21 cellular contexts compared by ENCODE assay signal in the genomic region with DNA sequence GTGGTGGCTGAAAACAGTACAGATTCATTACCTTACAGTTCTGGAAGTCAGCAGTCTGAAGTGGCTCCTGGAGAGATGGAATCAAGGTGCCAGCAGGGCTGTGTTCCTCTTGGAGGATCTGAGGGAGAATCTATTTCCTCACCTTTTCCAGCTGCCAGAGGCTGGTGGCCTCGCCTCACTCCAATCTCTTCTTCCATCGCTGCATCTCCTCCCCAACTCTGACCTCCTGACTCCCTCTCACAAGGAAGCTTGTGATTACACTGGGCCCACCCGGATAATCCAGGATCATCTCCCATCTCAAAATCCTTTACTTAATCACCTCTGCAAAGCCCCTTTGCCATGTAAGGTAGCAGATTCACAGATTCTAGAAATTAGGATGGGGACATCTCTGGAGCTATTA. TPM values are rescaled to one million over a fixed set of nuclear protein-coding genes. Genes with fewer than 3 reads are reported as not detected.
DNase-seq lines count a peak whose midpoint lies in the region; ATAC-seq and TF ChIP-seq lines count a peak whose summit lies in the region.
"Had no signal": no experiment of that assay in that cellular context is flagged by ENCODE, and none has a peak within 500 bp of the region (broad histone marks: within the 10 kb centered on the region; RNA-seq: fewer than 3 reads in every experiment).

No MANE protein-coding gene starts in this region.

- no peak overlapping the region for H4K8ac ChIP-seq in mesenchymal stem cell (ENCODE audit: low read length)

- H3K14ac ChIP-seq in mesenchymal stem cell (ENCODE audit: low read length in 2 of 2): no peak overlapping the region

- H2AK5ac ChIP-seq in mesenchymal stem cell (ENCODE audit: low read length, severe bottlenecking): peak overlapping the region; percentile 10

- H2BK15ac ChIP-seq in mesenchymal stem cell (ENCODE audit: low read depth, poor library complexity, severe bottlenecking): peak overlapping the region; percentile 19

- no peak overlapping the region for H2BK12ac ChIP-seq in mesenchymal stem cell (ENCODE audit: low read length in 2 of 2)

- no peak overlapping the region for H2BK5ac ChIP-seq in mesenchymal stem cell (ENCODE audit: low read depth, low read length, poor library complexity, severe bottlenecking)

- H4K91ac ChIP-seq in mesenchymal stem cell (ENCODE audit: low read length): no peak overlapping the region

- H3K36me3 ChIP-seq in WERI-Rb-1 (no peaks in the 10 kb centered on the region), mesenchymal stem cell (ENCODE audit: control insufficient read depth in 1 of 2, insufficient read depth in 2 of 2, low read depth in 1 of 2, low read length in 2 of 2) (peaks cover 0 to 5% of the 10 kb centered on the region in 2 experiments), mucosa of descending colon (ENCODE audit: low read depth) (no peaks in the 10 kb centered on the region)
- H3K36me3 ChIP-seq: BLaER1, HAP-1 had no signal

- H3K27ac ChIP-seq in WERI-Rb-1: peak overlapping the region; percentile 55
- H3K27ac ChIP-seq in mesenchymal stem cell (ENCODE audit: low read length, poor library complexity, severe bottlenecking): no peak overlapping the region
- H3K27ac ChIP-seq: 22Rv1, BLaER1, C4-2B had no signal

- H3K9ac ChIP-seq in mesenchymal stem cell (ENCODE audit: low read length): no peak overlapping the region
- H3K9ac ChIP-seq: BLaER1 had no signal

- H3K4me1 ChIP-seq in mesenchymal stem cell (ENCODE audit: control insufficient read depth, insufficient read depth, low read depth, low read length): peaks cover 6% of the 10 kb centered on the region
- H3K4me1 ChIP-seq in mucosa of descending colon (ENCODE audit: low read depth): no peaks in the 10 kb centered on the region
- H3K4me1 ChIP-seq: Caco-2, HAP-1 had no signal

- H3K4me3 ChIP-seq in WERI-Rb-1 (ENCODE audit: low read depth, low read length) (no peak overlapping the region), mesenchymal stem cell (ENCODE audit: insufficient read depth in 1 of 2, low read depth in 1 of 2, low read length in 2 of 2) (no peak overlapping the region), mucosa of descending colon (no peak overlapping the region)
- H3K4me3 ChIP-seq: BLaER1, GM12878, HAP-1 had no signal

- WGBS in mesenchymal stem cell: 98% methylated on average over 3 of the region's 3 CpGs

- intact Hi-C loops in sciatic nerve (cut with DNase I): loop anchor here (10.0 kb wide), 1 partner anchor 76 kb away; no protein-coding TSS in a partner anchor
- intact Hi-C loops in mucosa of descending colon (cut with DNase I, micrococcal nuclease): no loop called here

- H3K23ac ChIP-seq in mesenchymal stem cell (ENCODE audit: low read length in 2 of 2): no peak overlapping the region

- H3K4ac ChIP-seq in mesenchymal stem cell (ENCODE audit: low read depth in 1 of 2, low read length in 2 of 2): no peak overlapping the region

- ATAC-seq in sciatic nerve (no peak), mucosa of descending colon (no peak), HG02981 (IDR thresholded peaks at IDR 0.05; ENCODE audit: unreplicated experiment) (no peak)
- ATAC-seq: CD8-positive, alpha-beta T cell; GM12878 had no signal

- H3K4me2 ChIP-seq in mesenchymal stem cell (ENCODE audit: low read length, poor library complexity, severe bottlenecking): no peak overlapping the region
- H3K4me2 ChIP-seq: BLaER1 had no signal

- no peaks in the 10 kb centered on the region for H3K79me1 ChIP-seq in mesenchymal stem cell (replicated peaks; ENCODE audit: low read length, poor library complexity, severe bottlenecking)

- H2BK120ac ChIP-seq in mesenchymal stem cell (ENCODE audit: low read depth, low read length): no peak overlapping the region

- H3K18ac ChIP-seq in mesenchymal stem cell (ENCODE audit: low read depth in 1 of 2, low read length in 2 of 2): no peak overlapping the region

- peak; percentile 61 for DNase-seq in D341Med (ENCODE audit: low spot score)
- DNase-seq in NCI-H82 treated with DMSO at 0.1 percent for 48 hours (lab: John Stamatoyannopoulos, UW; ENCODE audit: unreplicated experiment): peak; percentile 98
- DNase-seq in WERI-Rb-1: peak; percentile 90
- no peak for DNase-seq in mesenchymal stem cell
- no peak for DNase-seq in sciatic nerve (ENCODE audit: low spot score)
- DNase-seq in mucosa of descending colon: no peak
- no peak for DNase-seq in inferior parietal cortex (ENCODE audit: extremely low spot score)
- DNase-seq: Caco-2; CD4-positive, CD25-positive, alpha-beta regulatory T cell; CD8-positive, alpha-beta T cell; DMS153; EL; GDM1; GOT3; HFFc6 had no signal

- H3K9me3 ChIP-seq in WERI-Rb-1 (ENCODE audit: severe bottlenecking): peaks cover 15% of the 10 kb centered on the region
- H3K9me3 ChIP-seq in mesenchymal stem cell (ENCODE audit: control insufficient read depth, low read length): peaks cover 32% of the 10 kb centered on the region
- H3K9me3 ChIP-seq in mucosa of descending colon: peaks cover 3% of the 10 kb centered on the region
- H3K9me3 ChIP-seq: HAP-1 had no signal

- TF ChIP-seq CTCF in WERI-Rb-1 (IDR thresholded peaks at IDR 0.05; ENCODE audit: low read depth, low read length): no peak
- TF ChIP-seq CTCF in mucosa of descending colon (IDR thresholded peaks at IDR 0.05): no peak

- H2AFZ ChIP-seq in mesenchymal stem cell (ENCODE audit: low read depth, low read length): no peak overlapping the region

- H3K27me3 ChIP-seq in WERI-Rb-1 (ENCODE audit: insufficient read depth, low read depth, severe bottlenecking) (no peaks in the 10 kb centered on the region), mesenchymal stem cell (ENCODE audit: control insufficient read depth in 1 of 2, insufficient read depth in 1 of 2, low read length in 2 of 2) (peaks cover 0 to 7% of the 10 kb centered on the region in 2 experiments)
- H3K27me3 ChIP-seq: BLaER1 had no signal

RNA-seq across cellular contexts. Expression of a gene that starts 11.4 kb away (rescaled TPM):
- polyA plus RNA-seq in mesenchymal stem cell (2013, experiment 1 of 2): 120 TPM
- polyA plus RNA-seq in mesenchymal stem cell (2013, experiment 2 of 2): 113 TPM
- total RNA-seq in sciatic nerve (345 TPM), mucosa of descending colon (100 to 1,000 TPM; 159 to 269 (median 161) TPM)

Comparison
In these comparisons a context has a peak if more than half of its experiments do, and no peak if none do; other contexts are left out.
1. DNase-seq: peak in D341Med (single experiment), NCI-H82 treated with DMSO at 0.1 percent for 48 hours (single experiment) and WERI-Rb-1 (single experiment); none in mesenchymal stem cell (single experiment), sciatic nerve (single experiment), mucosa of descending colon (0 of 3) and inferior parietal cortex (single experiment).